Comparison of ENCODE assay signal across 13 cellular contexts in genomic region chr11:12007230-12007593, GRCh38. TPM values are rescaled to one million over a fixed set of nuclear protein-coding genes. Genes with fewer than 3 reads are reported as not detected.
DNase-seq lines count a peak whose midpoint lies in the region; ATAC-seq and TF ChIP-seq lines count a peak whose summit lies in the region.
"Had no signal": no experiment of that assay in that cellular context is flagged by ENCODE, and none has a peak within 500 bp of the region (broad histone marks: within the 10 kb centered on the region; RNA-seq: fewer than 3 reads in every experiment).

No MANE protein-coding gene starts in this region.

- peaks cover 14% of the 10 kb centered on the region for H3K4me1 Mint-ChIP-seq in neural crest cell

- no peak for TF ChIP-seq CTCF in AG04449 (IDR thresholded peaks at IDR 0.05; ENCODE audit: insufficient read depth, low read length, missing control alignments)
- no peak for TF ChIP-seq CTCF in epithelial cell of proximal tubule (conservative IDR thresholded peaks at IDR 0.05; ENCODE audit: low read depth, low read length)
- TF ChIP-seq CTCF in neural crest cell (conservative IDR thresholded peaks at IDR 0.05): no peak

- H3K36me3 Mint-ChIP-seq in neural crest cell (ENCODE audit: low read depth): no peaks in the 10 kb centered on the region

- no peak overlapping the region for H3K27ac Mint-ChIP-seq in neural crest cell (ENCODE audit: unreplicated experiment)
- H3K27ac Mint-ChIP-seq: activated naive CD4-positive, alpha-beta T cell treated with anti-CD3 and anti-CD28 coated beads for 36 hours; B cell; stimulated activated naive CD8-positive, alpha-beta T cell treated with anti-CD3 and anti-CD28 coated beads, Interleukin-15, Interleukin-2, amounts not matched to agents 100 ng/mL and 50 ng/mL, for 24 hours had no signal

- H3K4me3 ChIP-seq in AG04449 (ENCODE audit: low read depth, low read length): peak overlapping the region; percentile 94
- peak overlapping the region; percentile 74 for H3K4me3 ChIP-seq in epithelial cell of proximal tubule (ENCODE audit: low read depth, low read length)

- CTCF ChIA-PET in AG04449 (lab: Yijun Ruan, JAX): interaction anchor here (0.6 to 4.3 kb wide), 8 partner anchors 9 to 281 kb away, joined by 3 to 19 read pairs (median 4); no protein-coding TSS in a partner anchor

- no peak for ATAC-seq in activated CD4-positive, CD25-positive, alpha-beta regulatory T cell treated with anti-CD3 and anti-CD28 coated beads, Interleukin-2, amount 50 U/mL, for 24 hours

- DNase-seq in AG04449 (ENCODE audit: low read depth, low spot score) (no peak), epithelial cell of proximal tubule (ENCODE audit: low read depth) (no peak), neural crest cell (ENCODE audit: low read depth, low spot score) (no peak), SIG-M5 treated with dmso at 0.1 percent for 504 hours (lab: John Stamatoyannopoulos, UW; ENCODE audit: unreplicated experiment) (no peak), hippocampal formation (lab: John Stamatoyannopoulos, UW) (no peak)
- no peak for DNase-seq in activated CD4-positive, alpha-beta T cell treated with anti-CD3 and anti-CD28 coated beads, Interleukin-2, amount 50 U/mL, for 4 hours
- DNase-seq: activated naive CD4-positive, alpha-beta T cell treated with anti-CD3 and anti-CD28 coated beads for 36 hours; NCI-H1417; stimulated activated CD4-positive, alpha-beta T cell treated with anti-CD3 and anti-CD28 coated beads, Interleukin-2, amount 100 ng/mL, for 24 hours had no signal

- peak overlapping the region; percentile 85 for H3K4me3 Mint-ChIP-seq in neural crest cell
- H3K4me3 Mint-ChIP-seq: B cell had no signal

- POLR2A ChIA-PET in AG04449 (lab: Yijun Ruan, JAX): interaction anchor here (0.6 to 0.8 kb wide), 3 partner anchors 9 to 30 kb away, joined by 3 to 4 read pairs (median 3); no protein-coding TSS in a partner anchor

- no peaks in the 10 kb centered on the region for H3K9me3 Mint-ChIP-seq in neural crest cell
- H3K9me3 Mint-ChIP-seq: activated naive CD4-positive, alpha-beta T cell treated with anti-CD3 and anti-CD28 coated beads for 36 hours; stimulated activated naive CD8-positive, alpha-beta T cell treated with anti-CD3 and anti-CD28 coated beads, Interleukin-15, Interleukin-2, amounts not matched to agents 100 ng/mL and 50 ng/mL, for 24 hours had no signal

- peaks cover 39% of the 10 kb centered on the region for H3K27me3 Mint-ChIP-seq in neural crest cell (ENCODE audit: low read depth)

TF ChIP-seq in PFSK-1, 5 proteins besides CTCF, POLR2A, EP300 and RAD21:
- TF ChIP-seq POLR2AphosphoS5 (IDR thresholded peaks at IDR 0.05; ENCODE audit: low read depth, low read length) (no peak), SIN3A (IDR thresholded peaks at IDR 0.05; ENCODE audit: borderline replicate concordance, insufficient read depth, low read length) (no peak), REST (IDR thresholded peaks at IDR 0.05; ENCODE audit: insufficient read depth in 1 of 2, low read depth in 2 of 2, low read length in 2 of 2) (peak; percentile 67 to 84)
TF ChIP-seq in PFSK-1: peak in this region for 1.

RNA-seq across cellular contexts. Expression of gene DKK3, which starts 1.2 kb away (rescaled TPM):
- 15.6 TPM for polyA plus RNA-seq in PFSK-1 (2012; ENCODE audit: insufficient read length, low read depth)
- total RNA-seq in epithelial cell of proximal tubule (54.5 and 133 TPM in 2 replicates), neural crest cell (17.6 and 21.0 TPM in 2 replicates)
- total RNA-seq: activated naive CD4-positive, alpha-beta T cell treated with anti-CD3 and anti-CD28 coated beads for 36 hours; B cell had no signal
